In genomic region chr3:154758109-154758868, GRCh38 we compare ENCODE assay signal across 8 cellular contexts.
A peak's percentile ranks its signal among the peaks of the same experiment; 100 is the strongest.
DNase-seq lines count a peak whose midpoint lies in the region; ATAC-seq and TF ChIP-seq lines count a peak whose summit lies in the region.

No MANE protein-coding gene starts in this region.

- peaks cover 4% of the 10 kb centered on the region for H3K4me1 Mint-ChIP-seq in endodermal cell

- H3K9me3 Mint-ChIP-seq in endodermal cell, result peaks cover 2% of the 10 kb centered on the region

- H3K4me3 ChIP-seq in endodermal cell (ENCODE audit: low read length) (no peak overlapping the region), H7 (ENCODE audit: insufficient read depth, low read depth, low read length) (no peak overlapping the region)

- no peaks in the 10 kb centered on the region for H3K9me3 ChIP-seq in endodermal cell (ENCODE audit: control insufficient read depth, low read length)

- no peak overlapping the region for H3K9ac ChIP-seq in endodermal cell (ENCODE audit: extremely low read depth, low read length, poor library complexity, severe bottlenecking)

- H3K36me3 Mint-ChIP-seq in endodermal cell (ENCODE audit: low read depth), result no peaks in the 10 kb centered on the region

- no peaks in the 10 kb centered on the region for H3K36me3 ChIP-seq in endodermal cell (ENCODE audit: control insufficient read depth, insufficient read depth, low read length)
- no peaks in the 10 kb centered on the region for H3K36me3 ChIP-seq in H7 (replicated peaks; ENCODE audit: control insufficient read depth, insufficient read depth, low read length)

- H3K4me3 Mint-ChIP-seq in endodermal cell, result no peak overlapping the region

- no peaks in the 10 kb centered on the region for H3K4me1 ChIP-seq in endodermal cell (ENCODE audit: control insufficient read depth, insufficient read depth, low read length)

- H3K27ac Mint-ChIP-seq in endodermal cell, result no peak overlapping the region

- ATAC-seq in HG02798 (IDR thresholded peaks at IDR 0.05; ENCODE audit: poor library complexity, unreplicated experiment) (no peak), HG03342 (IDR thresholded peaks at IDR 0.05; ENCODE audit: unreplicated experiment) (no peak)

- TF ChIP-seq CTCF in endodermal cell (conservative IDR thresholded peaks at IDR 0.05), result peak; percentile 65

- DNase-seq in NCI-H2171 treated with DMSO at 0.1 percent for 48 hours (lab: John Stamatoyannopoulos, UW), result peak; percentile 18
- DNase-seq in NCI-H2171 (lab: John Stamatoyannopoulos, UW), result no peak
- DNase-seq in NCI-H446 treated with DMSO at 0.1 percent for 48 hours (lab: John Stamatoyannopoulos, UW), result peak; percentile 28
- DNase-seq in endodermal cell, result no peak
- DNase-seq in putamen (ENCODE audit: low spot score), result peak; percentile 18
- DNase-seq in H7, result no peak

- no peak overlapping the region for H3K27ac ChIP-seq in endodermal cell (ENCODE audit: low read depth, low read length)

- WGBS in endodermal cell (ENCODE audit: insufficient coverage in 1 of 2, insufficient read length in 1 of 2), 2 experiments, result 74% methylated on average over 5 of the region's 5 CpGs; no CpG with 5 or more reads in 1 of the 2 experiments

- H3K27me3 ChIP-seq in endodermal cell (ENCODE audit: control insufficient read depth, insufficient read depth, low read length, poor library complexity, severe bottlenecking), result no peaks in the 10 kb centered on the region
- H3K27me3 ChIP-seq in H7 (ENCODE audit: control insufficient read depth, insufficient read depth, low read length), result no peaks in the 10 kb centered on the region

- no peaks in the 10 kb centered on the region for H3K27me3 Mint-ChIP-seq in endodermal cell (ENCODE audit: insufficient read depth)

Comparison
In these comparisons a context has a peak if more than half of its experiments do, and no peak if none do; other contexts are left out.
1. DNase-seq: peak in NCI-H2171 treated with DMSO at 0.1 percent for 48 hours (single experiment), NCI-H446 treated with DMSO at 0.1 percent for 48 hours (single experiment) and putamen (single experiment); none in NCI-H2171 (single experiment), endodermal cell (single experiment) and H7 (single experiment).